Comparison of ENCODE assay signal across 21 cellular contexts in the genomic region with DNA sequence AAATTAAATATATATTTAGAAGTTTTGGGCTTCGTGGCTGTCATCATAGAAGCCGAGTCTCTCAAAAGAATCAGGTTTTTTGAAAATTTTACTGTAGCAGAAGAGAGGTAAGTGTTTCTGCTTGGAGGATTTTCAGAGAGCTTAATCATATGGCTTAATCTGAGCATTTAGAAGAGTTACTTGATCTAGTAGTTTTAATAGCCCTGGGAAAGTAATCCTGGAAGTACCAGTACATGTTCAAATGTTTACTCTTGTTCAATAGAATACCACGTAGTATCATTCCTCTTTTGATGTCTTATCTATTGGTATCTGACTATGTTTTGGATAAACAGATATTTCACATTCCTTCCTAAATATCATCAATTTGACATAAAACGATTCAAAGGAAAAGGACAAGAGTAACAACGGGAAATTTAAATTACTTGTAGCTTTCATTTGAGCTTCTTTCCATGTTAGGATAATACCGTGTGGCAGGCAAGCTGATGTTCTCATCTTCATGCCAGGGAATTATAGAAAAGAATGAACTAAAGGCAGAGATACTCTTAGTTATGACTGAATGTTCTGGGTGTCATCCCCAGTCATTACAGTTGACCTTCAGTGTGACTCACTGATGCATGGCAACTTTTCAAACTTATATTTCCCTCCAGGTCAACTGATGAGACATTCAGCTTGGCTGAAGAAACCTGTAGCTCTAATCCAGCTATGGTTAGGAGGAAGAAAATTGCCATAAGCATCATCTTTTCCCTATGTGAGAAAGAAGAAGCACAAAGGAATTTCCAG.
A peak's percentile ranks its signal among the peaks of the same experiment; 100 is the strongest.
DNase-seq lines count a peak whose midpoint lies in the region; ATAC-seq, FAIRE-seq and TF ChIP-seq lines count a peak whose summit lies in the region.
"Had no signal": no experiment of that assay in that cellular context is flagged by ENCODE, and none has a peak within 500 bp of the region (broad histone marks: within the 10 kb centered on the region; RNA-seq: fewer than 3 reads in every experiment).

No MANE protein-coding gene starts in this region.

- H3K9me3 ChIP-seq in astrocyte (ENCODE audit: insufficient read depth, low read depth, low read length): no peaks in the 10 kb centered on the region
- H3K9me3 ChIP-seq: HAP-1, lower lobe of right lung, testis had no signal

- H3K4me2 ChIP-seq in astrocyte (ENCODE audit: low read length): no peak overlapping the region

- peaks cover 5% of the 10 kb centered on the region for H3K36me3 ChIP-seq in astrocyte (ENCODE audit: insufficient read depth, low read length)
- H3K36me3 ChIP-seq: HAP-1 had no signal

- H3K27me3 Mint-ChIP-seq in astrocyte (ENCODE audit: low read depth, unreplicated experiment): no peaks in the 10 kb centered on the region

- H4K20me1 ChIP-seq in astrocyte (ENCODE audit: insufficient read depth, low read length): no peaks in the 10 kb centered on the region

- no peak overlapping the region for H3K27ac Mint-ChIP-seq in astrocyte (ENCODE audit: unreplicated experiment)
- H3K27ac Mint-ChIP-seq: B cell, natural killer cell, WTC11 had no signal

- H3K9me3 Mint-ChIP-seq in astrocyte (ENCODE audit: unreplicated experiment): peaks cover 3% of the 10 kb centered on the region
- H3K9me3 Mint-ChIP-seq: natural killer cell, WTC11 had no signal

- peak; percentile 32 for FAIRE-seq in astrocyte (lab: Jason Lieb, UNC)
- FAIRE-seq: GM12878 had no signal

- no peak overlapping the region for H2AFZ ChIP-seq in astrocyte (ENCODE audit: low read depth, low read length)

- DNase-seq in AG08396 (ENCODE audit: low spot score): peak; percentile 12
- DNase-seq in HT1080 (ENCODE audit: low read depth): peak; percentile 43
- DNase-seq in astrocyte (ENCODE audit: low read depth): peak; percentile 23
- peak; percentile 44 for DNase-seq in kidney tubule cell (ENCODE audit: low spot score)
- no peak for DNase-seq in DMS153 treated with DMSO at 0.1 percent for 48 hours (lab: John Stamatoyannopoulos, UW; ENCODE audit: unreplicated experiment)
- no peak for DNase-seq in H4 (ENCODE audit: low spot score)
- DNase-seq: DMS79, foreskin melanocyte, Kasumi-1, lower lobe of right lung, natural killer cell, NCI-H1694 treated with DMSO at 0.1 percent for 48 hours, NCI-H69, testis had no signal

- ATAC-seq in HG03159 (IDR thresholded peaks at IDR 0.05; ENCODE audit: unreplicated experiment) (no peak), HG02678 (IDR thresholded peaks at IDR 0.05; ENCODE audit: unreplicated experiment) (no peak)
- ATAC-seq: GM12878, lower lobe of right lung, natural killer cell, WTC11 had no signal

- no peaks in the 10 kb centered on the region for H3K79me2 ChIP-seq in astrocyte (ENCODE audit: insufficient read depth, low read length)

- H3K27me3 ChIP-seq in astrocyte (ENCODE audit: insufficient read depth, low read length): no peaks in the 10 kb centered on the region
- H3K27me3 ChIP-seq: testis had no signal

- TF ChIP-seq CTCF in astrocyte (IDR thresholded peaks at IDR 0.05; ENCODE audit: insufficient read depth, low read depth, low read length): no peak

- peaks cover 23% of the 10 kb centered on the region for H3K36me3 Mint-ChIP-seq in astrocyte (ENCODE audit: low read depth, unreplicated experiment)
- H3K36me3 Mint-ChIP-seq: WTC11 had no signal

- H3K27ac ChIP-seq in astrocyte (ENCODE audit: low read depth, low read length): no peak overlapping the region
- H3K27ac ChIP-seq: HL-60, lower lobe of right lung, testis had no signal

- peaks cover 6% of the 10 kb centered on the region for H3K4me1 ChIP-seq in astrocyte (ENCODE audit: insufficient read depth, low read length)
- H3K4me1 ChIP-seq: HAP-1, lower lobe of right lung, testis had no signal

- no peak overlapping the region for H3K4me3 Mint-ChIP-seq in astrocyte (ENCODE audit: unreplicated experiment)
- H3K4me3 Mint-ChIP-seq: B cell, natural killer cell, WTC11 had no signal

- H3K4me3 ChIP-seq in astrocyte (ENCODE audit: insufficient read depth, low read depth, low read length): no peak overlapping the region
- H3K4me3 ChIP-seq: GM12878, HAP-1, lower lobe of right lung, testis had no signal

- no peak overlapping the region for H3K9ac ChIP-seq in astrocyte (ENCODE audit: low read length)

- H3K4me1 Mint-ChIP-seq in astrocyte (ENCODE audit: low read depth, unreplicated experiment): peaks cover 9% of the 10 kb centered on the region
- H3K4me1 Mint-ChIP-seq: natural killer cell, WTC11 had no signal

Comparison
In these comparisons a context has a peak if more than half of its experiments do, and no peak if none do; other contexts are left out.
1. DNase-seq: peak in AG08396 (single experiment), HT1080 (single experiment), astrocyte (single experiment) and kidney tubule cell (single experiment); none in DMS153 treated with DMSO at 0.1 percent for 48 hours (single experiment) and H4 (single experiment).